ENCODE assay signal across 6 cellular contexts in the genomic region with DNA sequence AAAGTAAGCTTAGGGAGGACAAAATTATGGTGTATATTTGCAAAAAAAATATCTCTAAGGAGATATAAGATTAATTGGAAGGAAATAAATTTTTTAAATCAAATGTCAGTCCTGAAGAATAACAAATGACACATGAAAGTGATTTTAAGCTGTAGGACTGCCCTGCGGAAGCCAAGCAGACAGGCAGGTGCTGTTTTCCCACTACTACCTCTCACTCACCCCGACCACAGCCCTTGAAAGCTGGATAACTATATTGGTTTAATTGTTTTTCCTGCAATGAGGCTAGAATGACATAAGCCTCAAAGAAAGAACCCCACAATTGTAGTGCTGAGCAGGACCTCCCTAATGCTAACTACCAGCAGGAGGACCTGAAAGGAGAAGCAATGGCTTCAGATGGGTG.
"Had no signal": no experiment of that assay in that cellular context is flagged by ENCODE, and none has a peak within 500 bp of the region (broad histone marks: within the 10 kb centered on the region; RNA-seq: fewer than 3 reads in every experiment).

No MANE protein-coding gene starts in this region.

- H3K4me3 Mint-ChIP-seq: H9 had no signal

- H3K4me1 Mint-ChIP-seq: H9 had no signal

- H3K27ac Mint-ChIP-seq: H9 had no signal

- H3K27ac ChIP-seq: GM23248 had no signal

- DNase-seq: GM23248, GOT3, H9, HCEC 1CT, IMR-90 had no signal

- ATAC-seq: K562 had no signal

- H3K4me3 ChIP-seq: GM23248, K562 had no signal
